ENCODE assay signal across 8 cellular contexts in the genomic region with DNA sequence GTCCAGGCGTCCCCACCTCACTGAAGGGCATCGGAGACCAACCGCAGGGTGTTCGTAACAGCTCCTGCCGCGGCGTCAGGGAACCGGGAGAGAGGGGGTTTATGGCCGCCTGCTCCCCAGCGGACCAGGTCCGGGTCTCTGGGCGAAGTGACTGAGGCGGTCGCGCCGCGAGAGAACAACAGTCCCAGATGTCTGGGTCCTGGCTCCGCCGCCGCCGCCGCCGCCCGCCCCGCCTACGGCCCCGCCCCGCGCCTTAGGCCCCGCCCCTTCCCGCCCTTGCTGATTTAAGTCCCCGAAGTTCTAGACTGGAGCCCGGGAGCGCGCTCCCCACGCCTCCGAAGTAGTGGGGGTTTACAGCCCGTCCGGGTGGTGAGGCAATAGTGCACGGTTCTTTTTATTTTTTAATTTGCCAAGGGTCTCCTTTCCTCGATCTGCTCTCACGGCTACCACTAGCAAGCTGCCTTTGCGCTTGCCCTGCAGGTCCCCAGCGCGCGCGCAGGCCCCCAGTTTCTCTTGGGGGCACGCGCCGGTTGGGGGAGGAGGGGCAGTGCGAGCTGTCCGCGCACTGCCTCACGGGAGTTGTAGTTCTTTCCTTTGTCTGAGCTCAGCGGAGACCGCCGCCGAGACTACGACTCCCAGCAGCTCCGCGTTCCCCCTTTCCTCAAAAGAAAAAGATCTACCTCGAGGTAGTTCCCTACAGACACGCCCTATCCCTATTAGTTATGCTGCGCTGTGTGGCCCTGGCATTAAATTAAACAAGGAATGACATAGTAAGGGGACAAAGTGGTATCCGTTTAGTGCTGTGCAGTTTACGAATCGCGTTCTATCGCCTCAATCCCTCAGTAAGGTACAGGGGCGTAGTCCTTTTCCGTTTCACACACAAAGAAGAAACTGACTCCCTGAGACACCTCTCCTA. TPM values are rescaled to one million over a fixed set of nuclear protein-coding genes. Genes with fewer than 3 reads are reported as not detected.
A peak's percentile ranks its signal among the peaks of the same experiment; 100 is the strongest.
DNase-seq lines count a peak whose midpoint lies in the region; ATAC-seq and TF ChIP-seq lines count a peak whose summit lies in the region.

A gene (minus strand): TSS at position 190 of the 916 bp plus-strand sequence. CDS start 272 bp downstream, outside the sequence.

- peaks cover 28% of the 10 kb centered on the region for H3K79me2 ChIP-seq in hepatocyte

- H3K9me3 ChIP-seq in hepatocyte (ENCODE audit: low read depth) (no peaks in the 10 kb centered on the region), aorta (ENCODE audit: control insufficient read depth, low read length) (no peaks in the 10 kb centered on the region)

- TF ChIP-seq CTCF in hepatocyte (IDR thresholded peaks at IDR 0.05; ENCODE audit: poor library complexity) = no peak

- no peaks in the 10 kb centered on the region for H3K36me3 ChIP-seq in hepatocyte (replicated peaks; ENCODE audit: insufficient read depth, low read depth)
- no peaks in the 10 kb centered on the region for H3K36me3 ChIP-seq in rectal smooth muscle tissue (ENCODE audit: control insufficient read depth, insufficient read depth, low read length)
- H3K36me3 ChIP-seq in aorta (ENCODE audit: control insufficient read depth in 1 of 2, insufficient read depth in 2 of 2, low read length in 1 of 2) = no peaks in the 10 kb centered on the region

- no peaks in the 10 kb centered on the region for H3K4me1 ChIP-seq in hepatocyte (ENCODE audit: insufficient read depth)
- H3K4me1 ChIP-seq in rectal smooth muscle tissue (ENCODE audit: control insufficient read depth, insufficient read depth, low read length) = no peaks in the 10 kb centered on the region
- H3K4me1 ChIP-seq in aorta (ENCODE audit: control insufficient read depth in 1 of 2, insufficient read depth in 2 of 2, low read length in 2 of 2) = peaks cover 1 to 3% of the 10 kb centered on the region in 2 donors

- no peaks in the 10 kb centered on the region for H4K20me1 ChIP-seq in hepatocyte (ENCODE audit: insufficient read depth, poor library complexity, severe bottlenecking)

- peak; percentile 78 for ATAC-seq in GM18508 (IDR thresholded peaks at IDR 0.05; ENCODE audit: insufficient read depth, unreplicated experiment)
- peak; percentile 94 for ATAC-seq in HG02981 (IDR thresholded peaks at IDR 0.05; ENCODE audit: unreplicated experiment)
- peak; percentile 98 for ATAC-seq in aorta (ENCODE audit: low FRiP score)

- H3K27ac ChIP-seq in hepatocyte (peak within 1 kb of the TSS; percentile 92), rectal smooth muscle tissue (ENCODE audit: low read depth, low read length) (peak within 1 kb of the TSS; percentile 91), aorta (ENCODE audit: low read depth in 1 of 2, low read length in 2 of 2) (peak within 1 kb of the TSS in 1 of 2 donors; percentile 92)

- H3K4me2 ChIP-seq in hepatocyte = peak within 1 kb of the TSS; percentile 92

- intact Hi-C loops in aorta (cut with DNase I) = loop anchor here in 1 of 2 donors (5.0 kb wide), 2 partner anchors 44 to 81 kb away; no protein-coding TSS in a partner anchor

- H3K4me3 ChIP-seq in hepatocyte (peak within 1 kb of the TSS; percentile 74), rectal smooth muscle tissue (ENCODE audit: low read length) (peak within 1 kb of the TSS; percentile 97), aorta (ENCODE audit: low read length in 2 of 2) (peak within 1 kb of the TSS; percentile 92 to 94)

- peak within 1 kb of the TSS; percentile 81 for H3K9ac ChIP-seq in rectal smooth muscle tissue (ENCODE audit: low read length)

- under 1% methylated on average over 63 of the region's 71 CpGs for whole genome bisulfite sequencing in hepatocyte (ENCODE audit: low lambda C conversion rate, missing lambda C conversion rate)
- 0% methylated on average over 57 to 71 of the region's 71 CpGs for WGBS in aorta, 2 donors

- H3K27me3 ChIP-seq in hepatocyte = no peaks in the 10 kb centered on the region
- no peaks in the 10 kb centered on the region for H3K27me3 ChIP-seq in rectal smooth muscle tissue (ENCODE audit: control insufficient read depth, insufficient read depth, low read length)
- no peaks in the 10 kb centered on the region for H3K27me3 ChIP-seq in aorta (ENCODE audit: control insufficient read depth in 1 of 2, insufficient read depth in 2 of 2, low read length in 1 of 2)

- H2AFZ ChIP-seq in hepatocyte = peak within 1 kb of the TSS; percentile 84

- peak; percentile 90 for DNase-seq in NCI-H2029 (lab: John Stamatoyannopoulos, UW)
- peak; percentile 88 for DNase-seq in T-helper 9 cell
- peak; percentile 98 for DNase-seq in astrocyte of the hippocampus (ENCODE audit: low read depth, low spot score)
- peak; percentile 95 for DNase-seq in hepatocyte (ENCODE audit: low spot score)
- DNase-seq in aorta = peak; percentile 96 to 97

- H3K9me2 ChIP-seq in hepatocyte (replicated peaks; ENCODE audit: insufficient read depth) = no peaks in the 10 kb centered on the region

RNA-seq across cellular contexts. Expression of the gene that starts here (rescaled TPM):
- 10.0 and 12.6 TPM in 2 replicates for total RNA-seq in hepatocyte
- 6.7 and 7.7 TPM in 2 replicates for polyA plus RNA-seq in hepatocyte
- 10 to 100 TPM; 13.5 to 18.8 TPM for total RNA-seq in aorta
- 1 to 10 TPM; 2.9 to 7.7 TPM for polyA plus RNA-seq in aorta
